ENCODE assay signal across 25 cellular contexts in genomic region chr3:177322846-177323245, GRCh38.
DNase-seq lines count a peak whose midpoint lies in the region; ATAC-seq, FAIRE-seq and TF ChIP-seq lines count a peak whose summit lies in the region.
"Had no signal": no experiment of that assay in that cellular context is flagged by ENCODE, and none has a peak within 500 bp of the region (broad histone marks: within the 10 kb centered on the region; RNA-seq: fewer than 3 reads in every experiment).

No MANE protein-coding gene starts in this region.

- RAD21 ChIA-PET in GM12878 (lab: Charles Lee; ENCODE audit: unreplicated experiment), result no interaction called here

- no peaks in the 10 kb centered on the region for H4K20me1 ChIP-seq in GM12878 (ENCODE audit: control insufficient read depth, insufficient read depth)
- no peaks in the 10 kb centered on the region for H4K20me1 ChIP-seq in SK-N-SH (ENCODE audit: insufficient read depth)

- no peaks in the 10 kb centered on the region for H3K27me3 ChIP-seq in heart left ventricle
- no peaks in the 10 kb centered on the region for H3K27me3 ChIP-seq in left ventricle myocardium inferior (ENCODE audit: low read depth)
- no peaks in the 10 kb centered on the region for H3K27me3 ChIP-seq in GM12878 (replicated peaks in 1 of 2; ENCODE audit: control insufficient read depth in 2 of 2, insufficient read depth in 2 of 2, low read length in 1 of 2)
- H3K27me3 ChIP-seq in naive thymus-derived CD4-positive, alpha-beta T cell (ENCODE audit: control insufficient read depth in 2 of 2, insufficient read depth in 2 of 2, low read length in 2 of 2), result no peaks in the 10 kb centered on the region
- no peaks in the 10 kb centered on the region for H3K27me3 ChIP-seq in aorta (ENCODE audit: control insufficient read depth in 1 of 2, insufficient read depth in 2 of 2, low read length in 1 of 2)
- H3K27me3 ChIP-seq in SK-N-SH (ENCODE audit: insufficient read depth), result no peaks in the 10 kb centered on the region

- H3K4me3 ChIP-seq in heart left ventricle (no peak overlapping the region), left ventricle myocardium inferior (no peak overlapping the region), GM12878 (no peak overlapping the region), aorta (ENCODE audit: low read length in 2 of 2) (no peak overlapping the region), SK-N-SH (ENCODE audit: low read depth in 2 of 2, low read length in 1 of 2) (no peak overlapping the region)
- no peak overlapping the region for H3K4me3 ChIP-seq in naive thymus-derived CD4-positive, alpha-beta T cell (ENCODE audit: low read length)
- H3K4me3 ChIP-seq: GM23338, HAP-1, PC-9 had no signal

- H3F3A ChIP-seq in SK-N-SH (replicated peaks; ENCODE audit: insufficient read depth), result no peaks in the 10 kb centered on the region

- DNase-seq in heart left ventricle, result peak in 1 of 5 donors; percentile 44
- no peak for DNase-seq in left ventricle myocardium inferior
- DNase-seq in GM12878 (ENCODE audit: low read depth, low spot score), result no peak
- DNase-seq in naive thymus-derived CD4-positive, alpha-beta T cell, result no peak
- DNase-seq in aorta, result peak in 1 of 2 donors; percentile 58
- DNase-seq in SK-N-SH, result no peak
- no peak for DNase-seq in NCI-H2029 treated with DMSO at 0.1 percent for 48 hours (lab: John Stamatoyannopoulos, UW)
- DNase-seq: 8988T, DMS53, GF-D8, NCI-H1092 treated with DMSO at 0.1 percent for 48 hours, NCI-H146, NCI-H2029, NCI-H226, NCI-H510A treated with DMSO at 0.1 percent for 48 hours, NCI-H748 treated with DMSO at 0.1 percent for 48 hours, PC-9, SIG-M5 had no signal

- CTCF ChIA-PET in GM12878 (lab: Yijun Ruan, JAX), result interaction anchor here (0.6 kb wide), 1 partner anchor 148 kb away, joined by 3 read pairs; no protein-coding TSS in a partner anchor
- CTCF ChIA-PET in naive thymus-derived CD4-positive, alpha-beta T cell (lab: Charles Lee), result no interaction called here
- CTCF ChIA-PET in SK-N-SH (lab: Yijun Ruan, JAX), result interaction anchor here (1.1 kb wide), 1 partner anchor 11 kb away, joined by 3 read pairs; no protein-coding TSS in a partner anchor

- no peaks in the 10 kb centered on the region for H3K27me3 Mint-ChIP-seq in naive thymus-derived CD4-positive, alpha-beta T cell

- TF ChIP-seq EP300 in GM12878 (IDR thresholded peaks at IDR 0.05; ENCODE audit: borderline replicate concordance in 1 of 2, control insufficient read depth in 1 of 2, low read depth in 2 of 2, low read length in 2 of 2) (no peak), SK-N-SH (IDR thresholded peaks at IDR 0.05; ENCODE audit: borderline replicate concordance in 1 of 2, low read depth in 1 of 2, low read length in 1 of 2) (no peak)

- SMC1A ChIA-PET in GM12878 (lab: Charles Lee; ENCODE audit: uncharacterized antibody, unreplicated experiment), result interaction anchor here (1.0 kb wide), 1 partner anchor 12 kb away, joined by 5 read pairs; no protein-coding TSS in a partner anchor

- peak overlapping the region in 1 of 10 donors; percentile 6 for H3K4me3 Mint-ChIP-seq in naive thymus-derived CD4-positive, alpha-beta T cell
- H3K4me3 Mint-ChIP-seq: GM23338 had no signal

- no peaks in the 10 kb centered on the region for H3K9me2 ChIP-seq in SK-N-SH

- H3K4me1 Mint-ChIP-seq in naive thymus-derived CD4-positive, alpha-beta T cell, result peaks cover 18 to 41% (median 30%) of the 10 kb centered on the region in 7 donors

- TF ChIP-seq RAD21 in GM12878 (IDR thresholded peaks at IDR 0.05; ENCODE audit: insufficient read depth, low read depth, low read length) (no peak), SK-N-SH (IDR thresholded peaks at IDR 0.05; ENCODE audit: low read length) (no peak)

- H3K9me3 ChIP-seq in heart left ventricle (no peaks in the 10 kb centered on the region), left ventricle myocardium inferior (replicated peaks) (no peaks in the 10 kb centered on the region), GM12878 (replicated peaks; ENCODE audit: control insufficient read depth, insufficient read depth, low read length) (peaks cover 2% of the 10 kb centered on the region; the same call in 1 of the 3 replicates), aorta (ENCODE audit: control insufficient read depth, low read length) (no peaks in the 10 kb centered on the region), SK-N-SH (no peaks in the 10 kb centered on the region)
- no peaks in the 10 kb centered on the region for H3K9me3 ChIP-seq in naive thymus-derived CD4-positive, alpha-beta T cell (ENCODE audit: control insufficient read depth in 2 of 3, low read length in 3 of 3)
- H3K9me3 ChIP-seq: HAP-1 had no signal

- H3K27ac ChIP-seq in heart left ventricle (peak overlapping the region in 1 of 12 donors; percentile 23), left ventricle myocardium inferior (replicated peaks) (no peak overlapping the region), GM12878 (ENCODE audit: control insufficient read depth, insufficient read depth) (no peak overlapping the region), aorta (ENCODE audit: low read depth in 1 of 2, low read length in 2 of 2) (no peak overlapping the region), SK-N-SH (ENCODE audit: low read depth in 2 of 2, low read length in 1 of 2) (no peak overlapping the region)
- H3K27ac ChIP-seq in naive thymus-derived CD4-positive, alpha-beta T cell (ENCODE audit: low read depth, low read length), result no peak overlapping the region
- H3K27ac ChIP-seq: KMS-11, PC-9, RWPE1 had no signal

- TF ChIP-seq POLR2A in heart left ventricle (IDR thresholded peaks at IDR 0.05) (no peak), GM12878 (IDR thresholded peaks at IDR 0.05; ENCODE audit: low read depth, low read length) (no peak)

- H3K36me3 ChIP-seq in heart left ventricle (no peaks in the 10 kb centered on the region), left ventricle myocardium inferior (no peaks in the 10 kb centered on the region), GM12878 (ENCODE audit: control insufficient read depth in 2 of 2, insufficient read depth in 2 of 2, low read length in 1 of 2) (no peaks in the 10 kb centered on the region), aorta (ENCODE audit: control insufficient read depth in 1 of 2, insufficient read depth in 2 of 2, low read length in 1 of 2) (no peaks in the 10 kb centered on the region), SK-N-SH (replicated peaks in 1 of 2; ENCODE audit: control insufficient read depth in 1 of 2, insufficient read depth in 2 of 2, low read length in 1 of 2) (no peaks in the 10 kb centered on the region)
- H3K36me3 ChIP-seq in naive thymus-derived CD4-positive, alpha-beta T cell (ENCODE audit: control insufficient read depth in 2 of 3, insufficient read depth in 3 of 3, low read length in 3 of 3), result no peaks in the 10 kb centered on the region
- H3K36me3 ChIP-seq: HAP-1 had no signal

- H3K4me2 ChIP-seq in GM12878 (ENCODE audit: control insufficient read depth, insufficient read depth) (no peak overlapping the region), SK-N-SH (no peak overlapping the region)
- H3K4me2 ChIP-seq: GM23338, KMS-11, PC-9 had no signal

- FAIRE-seq in GM12878 (lab: Jason Lieb, UNC), result no peak
- FAIRE-seq: D721Med had no signal

- BruUV-seq in GM12878 (replicated peaks; lab: Mats Ljungman, UMichigan), result no TSS peak

- H3K79me2 ChIP-seq in GM12878 (ENCODE audit: control insufficient read depth, insufficient read depth, low read length), result no peaks in the 10 kb centered on the region
- no peaks in the 10 kb centered on the region for H3K79me2 ChIP-seq in SK-N-SH (ENCODE audit: insufficient read depth)

- intact Hi-C loops in heart left ventricle (cut with DNase I), result no loop called here
- intact Hi-C loops in left ventricle myocardium inferior (cut with micrococcal nuclease), result no loop called here
- intact Hi-C loops in GM12878 (cut with micrococcal nuclease; ENCODE audit: unreplicated experiment), result no loop called here
- intact Hi-C loops in naive thymus-derived CD4-positive, alpha-beta T cell (cut with micrococcal nuclease), result no loop called here
- intact Hi-C loops in aorta (cut with DNase I), result no loop called here

- ATAC-seq in heart left ventricle, result peak in 3 of 4 donors; percentile 12 to 39 (median 36)
- ATAC-seq in GM12878, result no peak
- ATAC-seq in naive thymus-derived CD4-positive, alpha-beta T cell, result peak; percentile 65
- ATAC-seq in aorta (ENCODE audit: low FRiP score), result peak; percentile 33
- ATAC-seq in GM19463 (IDR thresholded peaks at IDR 0.05; ENCODE audit: unreplicated experiment), result no peak
- ATAC-seq: GM23338, SK-N-SH treated with all-trans-retinoic acid at 6 μM for 48 hours had no signal

- peak overlapping the region in 3 of 9 donors; percentile 36 to 40 (median 36) for H3K27ac Mint-ChIP-seq in naive thymus-derived CD4-positive, alpha-beta T cell
- H3K27ac Mint-ChIP-seq: GM23338 had no signal

- H3K4me1 ChIP-seq in heart left ventricle (peaks cover 2 to 29% (median 15%) of the 10 kb centered on the region in 12 donors), left ventricle myocardium inferior (peaks cover 14% of the 10 kb centered on the region), GM12878 (ENCODE audit: control insufficient read depth, insufficient read depth, low read length) (peaks cover 24% of the 10 kb centered on the region), aorta (ENCODE audit: control insufficient read depth in 1 of 2, insufficient read depth in 2 of 2, low read length in 2 of 2) (peaks cover 0 to 7% of the 10 kb centered on the region in 2 donors), SK-N-SH (ENCODE audit: control insufficient read depth in 1 of 2, insufficient read depth in 2 of 2, low read depth in 1 of 2, low read length in 1 of 2) (peaks cover 5 to 16% of the 10 kb centered on the region in 2 experiments; a peak in 2 of 4 replicates)
- peaks cover 0 to 14% of the 10 kb centered on the region in 2 donors for H3K4me1 ChIP-seq in naive thymus-derived CD4-positive, alpha-beta T cell (ENCODE audit: control insufficient read depth in 2 of 2, insufficient read depth in 2 of 2, low read length in 2 of 2)
- H3K4me1 ChIP-seq: HAP-1 had no signal

- H2AFZ ChIP-seq in GM12878 (ENCODE audit: control insufficient read depth, low read depth, low read length) (no peak overlapping the region), SK-N-SH (ENCODE audit: low read depth) (no peak overlapping the region)
- H2AFZ ChIP-seq: GM23338, PC-9 had no signal

- in situ Hi-C loops in GM12878 (cut with MboI), result no loop called here

- peaks cover 0 to 11% (median 0%) of the 10 kb centered on the region in 5 donors for H3K36me3 Mint-ChIP-seq in naive thymus-derived CD4-positive, alpha-beta T cell

- POLR2A ChIA-PET in GM12878 (lab: Charles Lee) (no interaction called here), SK-N-SH (lab: Yijun Ruan, JAX) (no interaction called here)
- POLR2A ChIA-PET in naive thymus-derived CD4-positive, alpha-beta T cell (lab: Charles Lee), result interaction anchor here (0.6 kb wide), 1 partner anchor 317 kb away, joined by 4 read pairs; no protein-coding TSS in a partner anchor

- 76 to 86% (median 83%) methylated on average over 11 of the region's 11 CpGs for WGBS in heart left ventricle, 4 donors
- 94% methylated on average over 11 of the region's 11 CpGs for WGBS in GM12878 (ENCODE audit: insufficient coverage, insufficient replicate concordance, low lambda C conversion rate, missing lambda C conversion rate)
- WGBS in aorta, 2 donors, result 22 to 28% methylated on average over 11 of the region's 11 CpGs
- WGBS in SK-N-SH (ENCODE audit: low lambda C conversion rate), result 97% methylated on average over 11 of the region's 11 CpGs

- H3K9ac ChIP-seq in GM12878 (ENCODE audit: control insufficient read depth, insufficient read depth, low read length) (no peak overlapping the region), SK-N-SH (no peak overlapping the region)
- H3K9ac ChIP-seq: KMS-11 had no signal

- TF ChIP-seq CTCF in heart left ventricle (IDR thresholded peaks at IDR 0.05) (no peak), left ventricle myocardium inferior (IDR thresholded peaks at IDR 0.05; ENCODE audit: borderline replicate concordance) (no peak), GM12878 (IDR thresholded peaks at IDR 0.05 in 2 of 3, conservative IDR thresholded peaks at IDR 0.05 in 1 of 3; ENCODE audit: control insufficient read depth in 2 of 3, extremely low read depth in 1 of 3, insufficient read depth in 1 of 3, low read depth in 3 of 3, low read length in 3 of 3) (no peak), SK-N-SH (IDR thresholded peaks at IDR 0.05) (no peak)

- H3K9me3 Mint-ChIP-seq in naive thymus-derived CD4-positive, alpha-beta T cell, result peaks cover 0 to 5% (median 0%) of the 10 kb centered on the region in 11 donors

Comparison
In these comparisons a context has a peak if more than half of its experiments do, and no peak if none do; other contexts are left out.
1. ATAC-seq: peak in heart left ventricle (3 of 4), naive thymus-derived CD4-positive, alpha-beta T cell (single experiment) and aorta (single experiment); none in GM12878 (single experiment) and GM19463 (single experiment).